1 cellular context compared by ENCODE assay signal in genomic region chr19:998064-998463, GRCh38.
TF ChIP-seq lines count a peak whose summit lies in the region.

No MANE protein-coding gene starts in this region.

TF ChIP-seq in HepG2, 621 proteins besides CTCF, POLR2A, EP300 and RAD21:
- TF ChIP-seq ZNF484 (CRISPR knock-in tag; IDR thresholded peaks at IDR 0.05; ENCODE audit: borderline replicate concordance, low read depth) (no peak), KDM2A (CRISPR knock-in tag; IDR thresholded peaks at IDR 0.05; ENCODE audit: borderline replicate concordance, low read depth) (0 out of 2 replicates have a peak, but pooled peaks have one; percentile 25)
